In the genomic region with DNA sequence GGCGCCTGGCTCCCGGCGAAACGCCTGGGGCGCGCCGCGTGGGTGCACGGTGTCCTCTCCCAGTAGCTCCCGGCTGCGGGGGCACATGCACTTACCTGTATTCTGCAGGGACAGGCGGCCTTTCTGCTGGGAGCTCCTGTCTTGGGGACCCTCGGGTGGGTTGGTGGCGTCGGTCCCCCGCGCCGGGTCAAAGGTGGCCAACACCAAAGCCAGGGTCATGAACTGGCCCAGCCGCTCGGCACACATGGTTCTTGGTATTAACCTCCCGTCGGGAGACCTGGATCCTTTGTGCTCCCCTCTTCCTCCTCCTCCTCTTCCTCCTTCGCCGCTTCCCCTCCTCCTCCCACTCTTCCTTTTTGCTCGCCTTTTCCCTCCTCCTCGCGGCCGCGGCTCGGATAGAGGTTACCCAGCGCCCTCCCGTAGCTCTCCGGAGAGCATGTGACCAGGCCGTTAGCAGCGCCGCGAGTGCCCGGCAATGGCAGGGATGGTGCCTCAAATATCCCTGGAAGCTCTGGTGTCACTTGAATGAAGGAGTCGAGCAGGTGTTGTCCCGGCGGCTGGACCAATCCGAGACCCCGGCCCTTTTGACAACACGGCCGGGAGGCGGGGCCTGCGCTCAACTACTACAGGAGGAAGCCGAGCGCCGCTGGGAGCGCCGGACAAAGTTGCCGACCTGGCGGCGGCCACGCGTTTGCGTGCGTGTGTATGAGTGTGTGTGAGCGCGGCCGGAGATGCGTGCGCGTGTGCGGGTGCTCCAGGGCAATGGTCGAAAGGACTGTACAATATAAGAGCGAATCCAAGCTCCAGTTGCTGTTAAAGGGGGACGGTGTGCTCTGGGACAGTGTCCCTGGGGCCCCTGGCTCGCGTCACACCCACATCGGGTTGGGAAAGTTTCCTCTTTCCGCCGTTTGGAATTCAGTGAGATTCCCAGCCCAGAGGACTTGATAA, we compare ENCODE assay signal across 1 cellular context.
TF ChIP-seq lines count a peak whose summit lies in the region.

A gene with protein sequence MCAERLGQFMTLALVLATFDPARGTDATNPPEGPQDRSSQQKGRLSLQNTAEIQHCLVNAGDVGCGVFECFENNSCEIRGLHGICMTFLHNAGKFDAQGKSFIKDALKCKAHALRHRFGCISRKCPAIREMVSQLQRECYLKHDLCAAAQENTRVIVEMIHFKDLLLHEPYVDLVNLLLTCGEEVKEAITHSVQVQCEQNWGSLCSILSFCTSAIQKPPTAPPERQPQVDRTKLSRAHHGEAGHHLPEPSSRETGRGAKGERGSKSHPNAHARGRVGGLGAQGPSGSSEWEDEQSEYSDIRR (minus strand): TSS at position 467 of the 948 bp plus-strand sequence. CDS start 221 bp downstream, at position 246.

TF ChIP-seq in HCT116, 20 proteins besides CTCF, POLR2A, EP300 and RAD21 (continued from another document):
- TF ChIP-seq SIN3A (IDR thresholded peaks at IDR 0.05; ENCODE audit: low read depth) (no peak), EGR1 (IDR thresholded peaks at IDR 0.05; ENCODE audit: low read depth) (no peak), POLR2AphosphoS5 (IDR thresholded peaks at IDR 0.05; ENCODE audit: low read depth, low read length) (peak; percentile 94), ZFX (IDR thresholded peaks at IDR 0.05) (peak; percentile 22; the same call in 1 of the 2 replicates)
TF ChIP-seq in HCT116: peak in this region for 3.
